In the genomic region with DNA sequence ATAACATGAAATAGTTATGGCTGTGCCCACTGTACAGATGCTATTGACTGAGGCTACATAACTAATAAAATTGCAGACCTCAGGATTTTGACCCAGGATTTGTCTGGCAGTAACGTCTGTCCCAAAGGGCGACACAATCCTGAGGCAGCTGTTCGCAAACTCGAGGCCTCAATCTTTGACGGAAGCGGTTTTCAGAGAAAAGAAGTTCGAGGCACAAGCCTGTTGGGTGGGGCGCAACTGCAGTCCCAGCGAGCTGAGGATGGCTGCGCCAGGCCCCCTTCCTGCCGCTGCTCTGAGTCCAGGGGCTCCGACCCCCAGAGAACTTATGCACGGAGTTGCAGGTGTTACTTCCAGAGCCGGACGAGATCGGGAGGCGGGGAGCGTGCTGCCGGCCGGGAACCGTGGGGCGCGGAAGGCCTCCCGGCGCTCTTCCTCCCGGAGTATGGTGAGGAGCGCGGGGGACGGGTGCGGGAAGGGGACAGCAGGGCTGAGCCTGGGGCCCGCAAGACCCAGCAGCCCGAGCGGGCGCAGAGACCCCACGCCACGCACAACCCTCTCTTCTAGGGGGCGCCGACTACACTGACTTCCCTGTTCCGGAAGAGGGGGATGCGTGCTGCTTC, we compare ENCODE assay signal across 8 cellular contexts. TPM values are rescaled to one million over a fixed set of nuclear protein-coding genes. Genes with fewer than 3 reads are reported as not detected.
A peak's percentile ranks its signal among the peaks of the same experiment; 100 is the strongest.
DNase-seq lines count a peak whose midpoint lies in the region; ATAC-seq, FAIRE-seq and TF ChIP-seq lines count a peak whose summit lies in the region.

A gene (plus strand): TSS at position 242 of the 620 bp plus-strand sequence. CDS start 18 bp downstream, at position 260.

- H3K36me3 Mint-ChIP-seq in CD8-positive, alpha-beta T cell: peaks cover 35% of the 10 kb centered on the region
- H3K36me3 Mint-ChIP-seq in memory B cell: peaks cover 17% of the 10 kb centered on the region

- TF ChIP-seq EP300 in suprapubic skin (IDR thresholded peaks at IDR 0.05): no peak

- H3K4me1 Mint-ChIP-seq in CD8-positive, alpha-beta T cell (ENCODE audit: low read depth): peaks cover 52% of the 10 kb centered on the region
- peaks cover 40% of the 10 kb centered on the region for H3K4me1 Mint-ChIP-seq in memory B cell

- CTCF ChIA-PET in CD8-positive, alpha-beta T cell (lab: Charles Lee): interaction anchor here (1.3 to 2.6 kb wide), 2 partner anchors 15 to 102 kb away, joined by 3 to 13 read pairs; a partner anchor contains a TSS

- H3K4me1 ChIP-seq in CD8-positive, alpha-beta T cell (ENCODE audit: insufficient read depth, low read length): peaks cover 22% of the 10 kb centered on the region
- peaks cover 11% of the 10 kb centered on the region for H3K4me1 ChIP-seq in suprapubic skin

- H3K4me3 Mint-ChIP-seq in CD8-positive, alpha-beta T cell: peak within 1 kb of the TSS; percentile 99
- peak within 1 kb of the TSS; percentile 98 for H3K4me3 Mint-ChIP-seq in memory B cell

- peaks cover 14% of the 10 kb centered on the region for H3K9me3 ChIP-seq in CD8-positive, alpha-beta T cell (ENCODE audit: low read length)
- peaks cover 9% of the 10 kb centered on the region for H3K9me3 ChIP-seq in suprapubic skin

- H3K9me3 Mint-ChIP-seq in CD8-positive, alpha-beta T cell: peaks cover 9% of the 10 kb centered on the region
- H3K9me3 Mint-ChIP-seq in memory B cell: peaks cover 3% of the 10 kb centered on the region

- peak in 6 of 7 experiments; percentile 30 to 77 (median 47) for DNase-seq in CD8-positive, alpha-beta T cell
- DNase-seq in bronchial epithelial cell (ENCODE audit: low read depth) (no peak), memory B cell (ENCODE audit: low spot score in 2 of 2) (peak; percentile 47 to 48), suprapubic skin (ENCODE audit: low spot score in 2 of 2) (no peak), NCI-H1417 (lab: John Stamatoyannopoulos, UW) (no peak), medulla oblongata (ENCODE audit: extremely low spot score) (no peak)

- WGBS in suprapubic skin: 6% methylated on average over 17 of the region's 40 CpGs

- POLR2A ChIA-PET in CD8-positive, alpha-beta T cell (lab: Charles Lee): interaction anchor here (0.6 to 2.5 kb wide), 4 partner anchors 12 to 193 kb away, joined by 3 to 26 read pairs (median 8); a partner anchor contains a TSS

- no peak for TF ChIP-seq CTCF in CD8-positive, alpha-beta T cell (IDR thresholded peaks at IDR 0.05)
- TF ChIP-seq CTCF in bronchial epithelial cell (IDR thresholded peaks at IDR 0.05; ENCODE audit: insufficient read depth, low read length, severe bottlenecking): no peak
- no peak for TF ChIP-seq CTCF in suprapubic skin (IDR thresholded peaks at IDR 0.05)

- H3K36me3 ChIP-seq in CD8-positive, alpha-beta T cell (ENCODE audit: insufficient read depth, low read length): no peaks in the 10 kb centered on the region
- H3K36me3 ChIP-seq in bronchial epithelial cell (ENCODE audit: control insufficient read depth, insufficient read depth, low read length) (no peaks in the 10 kb centered on the region), suprapubic skin (peaks cover 2% of the 10 kb centered on the region)

- H3K27ac ChIP-seq in CD8-positive, alpha-beta T cell (ENCODE audit: low read depth, low read length): peak within 1 kb of the TSS; percentile 76
- peak within 1 kb of the TSS; percentile 10 for H3K27ac ChIP-seq in suprapubic skin

- no peaks in the 10 kb centered on the region for H3K27me3 Mint-ChIP-seq in CD8-positive, alpha-beta T cell (ENCODE audit: low read depth)
- H3K27me3 Mint-ChIP-seq in memory B cell: no peaks in the 10 kb centered on the region

- peak within 1 kb of the TSS; percentile 98 for H3K27ac Mint-ChIP-seq in CD8-positive, alpha-beta T cell
- H3K27ac Mint-ChIP-seq in memory B cell: peak within 1 kb of the TSS; percentile 96

- TF ChIP-seq POLR2A in Raji (IDR thresholded peaks at IDR 0.05; ENCODE audit: insufficient read depth, low read depth, low read length) (0 out of 2 replicates have a peak, but pooled peaks have one; percentile 22), suprapubic skin (IDR thresholded peaks at IDR 0.05) (no peak)

- H3K4me3 ChIP-seq in CD8-positive, alpha-beta T cell (ENCODE audit: low read depth, low read length): peak within 1 kb of the TSS; percentile 82
- peak within 1 kb of the TSS; percentile 22 for H3K4me3 ChIP-seq in bronchial epithelial cell (ENCODE audit: low read depth, low read length)
- peak within 1 kb of the TSS; percentile 58 for H3K4me3 ChIP-seq in suprapubic skin

- intact Hi-C loops in CD8-positive, alpha-beta T cell (cut with DNase I, micrococcal nuclease): loop anchor here in 1 of 2 experiments (1.0 to 5.0 kb wide), 3 partner anchors 13 to 100 kb away; a partner anchor contains a TSS

- ATAC-seq in CD8-positive, alpha-beta T cell: peak; percentile 70
- ATAC-seq in memory B cell (ENCODE audit: low read depth) (no peak), HG02759 (IDR thresholded peaks at IDR 0.05; ENCODE audit: unreplicated experiment) (no peak)

- no peaks in the 10 kb centered on the region for H3K27me3 ChIP-seq in CD8-positive, alpha-beta T cell (ENCODE audit: insufficient read depth, low read length)
- H3K27me3 ChIP-seq in bronchial epithelial cell (ENCODE audit: control insufficient read depth, insufficient read depth, low read length) (no peaks in the 10 kb centered on the region), suprapubic skin (no peaks in the 10 kb centered on the region)

- no peak for FAIRE-seq in bronchial epithelial cell (lab: Jason Lieb, UNC)

RNA-seq across cellular contexts. Expression of the gene that starts here (rescaled TPM):
- total RNA-seq in CD8-positive, alpha-beta T cell: 10 to 100 TPM; 43.5 to 43.8 TPM
- 0.13 and 0.26 TPM in 2 replicates for total RNA-seq in bronchial epithelial cell
- under 1 TPM in 3 of 4 donors, not detected in 1; 0.26 to 0.80 (median 0.51) TPM for total RNA-seq in suprapubic skin

Comparison
In these comparisons a context has a peak if more than half of its experiments do, and no peak if none do; other contexts are left out.
1. RNA of the gene that starts here (total RNA-seq): 43.5 to 43.8 TPM in CD8-positive, alpha-beta T cell; 0.26 to 0.80 TPM in suprapubic skin and 0.13 to 0.26 TPM in bronchial epithelial cell; every median in the first group is over 10 times any median in the second.
2. DNase-seq: peak in CD8-positive, alpha-beta T cell (6 of 7) and memory B cell (2 of 2); none in bronchial epithelial cell (single experiment), suprapubic skin (0 of 2), NCI-H1417 (0 of 3) and medulla oblongata (single experiment).
3. H3K4me3 ChIP-seq: peak in every context shown above with its lines; median percentile 82 in CD8-positive, alpha-beta T cell; 58 in suprapubic skin; 22 in bronchial epithelial cell.